Comparison of ENCODE assay signal across 1 cellular context in the genomic region with DNA sequence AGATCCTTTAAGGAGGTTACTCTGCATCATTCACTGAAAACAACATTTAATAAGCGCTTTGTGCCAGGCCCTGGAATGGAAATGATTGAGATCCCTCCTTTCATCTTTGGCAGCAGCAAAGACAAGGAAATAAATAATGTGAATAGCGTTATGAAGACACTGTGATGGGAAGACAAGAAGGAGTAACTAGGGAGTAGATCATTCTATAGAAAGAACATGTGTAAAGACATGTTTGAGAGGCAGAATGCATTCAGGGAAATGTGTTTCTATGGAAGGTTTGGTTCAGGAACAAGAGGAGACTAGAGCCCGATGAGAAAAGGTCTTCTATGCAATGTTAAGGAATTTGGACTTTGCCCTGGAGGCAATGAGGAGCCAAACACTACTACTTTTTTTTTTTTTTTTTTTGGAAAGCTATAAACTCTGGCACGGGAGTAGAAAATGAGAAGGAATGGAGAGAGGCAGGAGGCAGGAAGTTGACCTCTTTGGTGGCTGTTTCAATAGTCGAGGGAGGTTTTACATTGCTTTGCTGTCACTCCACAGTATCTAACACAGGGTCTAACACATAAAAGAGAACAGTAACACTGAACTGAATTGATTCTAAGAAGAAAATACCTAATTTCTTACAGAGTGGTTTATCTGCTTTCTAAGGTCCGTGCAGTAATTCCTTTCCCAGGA.
A peak's percentile ranks its signal among the peaks of the same experiment; 100 is the strongest.
TF ChIP-seq lines count a peak whose summit lies in the region.

No MANE protein-coding gene starts in this region.

TF ChIP-seq in HepG2, 621 proteins besides CTCF, POLR2A, EP300 and RAD21 (continued from another document and continues in another):
- TF ChIP-seq, protein P1, sequence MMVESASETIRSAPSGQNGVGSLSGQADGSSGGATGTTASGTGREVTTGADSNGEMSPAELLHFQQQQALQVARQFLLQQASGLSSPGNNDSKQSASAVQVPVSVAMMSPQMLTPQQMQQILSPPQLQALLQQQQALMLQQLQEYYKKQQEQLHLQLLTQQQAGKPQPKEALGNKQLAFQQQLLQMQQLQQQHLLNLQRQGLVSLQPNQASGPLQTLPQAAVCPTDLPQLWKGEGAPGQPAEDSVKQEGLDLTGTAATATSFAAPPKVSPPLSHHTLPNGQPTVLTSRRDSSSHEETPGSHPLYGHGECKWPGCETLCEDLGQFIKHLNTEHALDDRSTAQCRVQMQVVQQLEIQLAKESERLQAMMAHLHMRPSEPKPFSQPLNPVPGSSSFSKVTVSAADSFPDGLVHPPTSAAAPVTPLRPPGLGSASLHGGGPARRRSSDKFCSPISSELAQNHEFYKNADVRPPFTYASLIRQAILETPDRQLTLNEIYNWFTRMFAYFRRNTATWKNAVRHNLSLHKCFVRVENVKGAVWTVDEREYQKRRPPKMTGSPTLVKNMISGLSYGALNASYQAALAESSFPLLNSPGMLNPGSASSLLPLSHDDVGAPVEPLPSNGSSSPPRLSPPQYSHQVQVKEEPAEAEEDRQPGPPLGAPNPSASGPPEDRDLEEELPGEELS (CRISPR knock-in tag; IDR thresholded peaks at IDR 0.05) = peak; percentile 63
- peak; percentile 37; the same call in 1 of the 2 replicates for TF ChIP-seq ZSCAN31 (CRISPR knock-in tag; IDR thresholded peaks at IDR 0.05; ENCODE audit: low read depth)
- TF ChIP-seq, protein P2, sequence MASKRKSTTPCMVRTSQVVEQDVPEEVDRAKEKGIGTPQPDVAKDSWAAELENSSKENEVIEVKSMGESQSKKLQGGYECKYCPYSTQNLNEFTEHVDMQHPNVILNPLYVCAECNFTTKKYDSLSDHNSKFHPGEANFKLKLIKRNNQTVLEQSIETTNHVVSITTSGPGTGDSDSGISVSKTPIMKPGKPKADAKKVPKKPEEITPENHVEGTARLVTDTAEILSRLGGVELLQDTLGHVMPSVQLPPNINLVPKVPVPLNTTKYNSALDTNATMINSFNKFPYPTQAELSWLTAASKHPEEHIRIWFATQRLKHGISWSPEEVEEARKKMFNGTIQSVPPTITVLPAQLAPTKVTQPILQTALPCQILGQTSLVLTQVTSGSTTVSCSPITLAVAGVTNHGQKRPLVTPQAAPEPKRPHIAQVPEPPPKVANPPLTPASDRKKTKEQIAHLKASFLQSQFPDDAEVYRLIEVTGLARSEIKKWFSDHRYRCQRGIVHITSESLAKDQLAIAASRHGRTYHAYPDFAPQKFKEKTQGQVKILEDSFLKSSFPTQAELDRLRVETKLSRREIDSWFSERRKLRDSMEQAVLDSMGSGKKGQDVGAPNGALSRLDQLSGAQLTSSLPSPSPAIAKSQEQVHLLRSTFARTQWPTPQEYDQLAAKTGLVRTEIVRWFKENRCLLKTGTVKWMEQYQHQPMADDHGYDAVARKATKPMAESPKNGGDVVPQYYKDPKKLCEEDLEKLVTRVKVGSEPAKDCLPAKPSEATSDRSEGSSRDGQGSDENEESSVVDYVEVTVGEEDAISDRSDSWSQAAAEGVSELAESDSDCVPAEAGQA (IDR thresholded peaks at IDR 0.05; ENCODE audit: low read depth) = no peak
- TF ChIP-seq, protein P2 (CRISPR knock-in tag; IDR thresholded peaks at IDR 0.05; ENCODE audit: borderline replicate concordance) = no peak
- TF ChIP-seq, protein P3, sequence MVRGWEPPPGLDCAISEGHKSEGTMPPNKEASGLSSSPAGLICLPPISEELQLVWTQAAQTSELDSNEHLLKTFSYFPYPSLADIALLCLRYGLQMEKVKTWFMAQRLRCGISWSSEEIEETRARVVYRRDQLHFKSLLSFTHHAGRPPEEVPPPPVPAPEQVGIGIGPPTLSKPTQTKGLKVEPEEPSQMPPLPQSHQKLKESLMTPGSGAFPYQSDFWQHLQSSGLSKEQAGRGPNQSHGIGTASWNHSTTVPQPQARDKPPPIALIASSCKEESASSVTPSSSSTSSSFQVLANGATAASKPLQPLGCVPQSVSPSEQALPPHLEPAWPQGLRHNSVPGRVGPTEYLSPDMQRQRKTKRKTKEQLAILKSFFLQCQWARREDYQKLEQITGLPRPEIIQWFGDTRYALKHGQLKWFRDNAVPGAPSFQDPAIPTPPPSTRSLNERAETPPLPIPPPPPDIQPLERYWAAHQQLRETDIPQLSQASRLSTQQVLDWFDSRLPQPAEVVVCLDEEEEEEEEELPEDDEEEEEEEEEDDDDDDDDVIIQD (CRISPR knock-in tag; IDR thresholded peaks at IDR 0.05; ENCODE audit: low read depth) = peak; percentile 56; the same call in 1 of the 2 replicates
- TF ChIP-seq GPN1 (CRISPR knock-in tag; IDR thresholded peaks at IDR 0.05; ENCODE audit: borderline replicate concordance) = no peak
- TF ChIP-seq, protein P4, sequence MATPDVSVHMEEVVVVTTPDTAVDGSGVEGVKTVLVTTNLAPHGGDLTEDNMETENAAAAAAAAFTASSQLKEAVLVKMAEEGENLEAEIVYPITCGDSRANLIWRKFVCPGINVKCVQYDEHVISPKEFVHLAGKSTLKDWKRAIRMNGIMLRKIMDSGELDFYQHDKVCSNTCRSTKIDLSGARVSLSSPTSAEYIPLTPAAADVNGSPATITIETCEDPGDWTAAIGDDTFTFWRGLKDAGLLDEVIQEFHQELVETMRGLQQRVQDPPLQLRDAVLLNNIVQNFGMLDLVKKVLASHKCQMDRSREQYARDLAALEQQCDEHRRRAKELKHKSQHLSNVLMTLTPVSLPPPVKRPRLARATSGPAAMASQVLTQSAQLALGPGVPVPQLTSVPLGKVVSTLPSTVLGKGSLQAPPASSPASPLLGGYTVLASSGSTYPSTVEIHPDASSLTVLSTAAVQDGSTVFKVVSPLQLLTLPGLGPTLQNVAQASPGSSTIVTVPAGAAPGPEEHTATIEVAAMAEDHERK (CRISPR knock-in tag; IDR thresholded peaks at IDR 0.05; ENCODE audit: low read depth) = 0 out of 2 replicates have a peak, but pooled peaks have one; percentile 15
- 0 out of 2 replicates have a peak, but pooled peaks have one; percentile 14 for TF ChIP-seq ZKSCAN8 (CRISPR knock-in tag; IDR thresholded peaks at IDR 0.05; ENCODE audit: borderline replicate concordance)
- TF ChIP-seq ZNF652 (CRISPR knock-in tag; IDR thresholded peaks at IDR 0.05; ENCODE audit: borderline replicate concordance, low read depth) = 0 out of 2 replicates have a peak, but pooled peaks have one; percentile 20
- no peak for TF ChIP-seq KLF15 (CRISPR knock-in tag; IDR thresholded peaks at IDR 0.05; ENCODE audit: borderline replicate concordance)
- no peak for TF ChIP-seq SOX6 (IDR thresholded peaks at IDR 0.05)
- TF ChIP-seq SOX6 (CRISPR knock-in tag; IDR thresholded peaks at IDR 0.05) = peak; percentile 79; the same call in 1 of the 2 replicates
- TF ChIP-seq KLF16 (CRISPR knock-in tag; IDR thresholded peaks at IDR 0.05) = peak in 1 of 2 experiments; percentile 81; a peak in 2 of 4 replicates
- TF ChIP-seq ZNF546 (CRISPR knock-in tag; conservative IDR thresholded peaks at IDR 0.05) = no peak
- peak; percentile 67; the same call in 1 of the 2 replicates for TF ChIP-seq CREM (IDR thresholded peaks at IDR 0.05)
- TF ChIP-seq CREM (CRISPR knock-in tag; IDR thresholded peaks at IDR 0.05) = no peak
- peak; percentile 64; the same call in 1 of the 2 replicates for TF ChIP-seq BRF2 (CRISPR knock-in tag; IDR thresholded peaks at IDR 0.05)
- TF ChIP-seq SIX1 (CRISPR knock-in tag; IDR thresholded peaks at IDR 0.05; ENCODE audit: borderline replicate concordance) = peak; percentile 59; the same call in 1 of the 2 replicates
- TF ChIP-seq, protein P5, sequence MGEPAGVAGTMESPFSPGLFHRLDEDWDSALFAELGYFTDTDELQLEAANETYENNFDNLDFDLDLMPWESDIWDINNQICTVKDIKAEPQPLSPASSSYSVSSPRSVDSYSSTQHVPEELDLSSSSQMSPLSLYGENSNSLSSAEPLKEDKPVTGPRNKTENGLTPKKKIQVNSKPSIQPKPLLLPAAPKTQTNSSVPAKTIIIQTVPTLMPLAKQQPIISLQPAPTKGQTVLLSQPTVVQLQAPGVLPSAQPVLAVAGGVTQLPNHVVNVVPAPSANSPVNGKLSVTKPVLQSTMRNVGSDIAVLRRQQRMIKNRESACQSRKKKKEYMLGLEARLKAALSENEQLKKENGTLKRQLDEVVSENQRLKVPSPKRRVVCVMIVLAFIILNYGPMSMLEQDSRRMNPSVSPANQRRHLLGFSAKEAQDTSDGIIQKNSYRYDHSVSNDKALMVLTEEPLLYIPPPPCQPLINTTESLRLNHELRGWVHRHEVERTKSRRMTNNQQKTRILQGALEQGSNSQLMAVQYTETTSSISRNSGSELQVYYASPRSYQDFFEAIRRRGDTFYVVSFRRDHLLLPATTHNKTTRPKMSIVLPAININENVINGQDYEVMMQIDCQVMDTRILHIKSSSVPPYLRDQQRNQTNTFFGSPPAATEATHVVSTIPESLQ (CRISPR knock-in tag; conservative IDR thresholded peaks at IDR 0.05) = 0 out of 2 replicates have a peak, but pooled peaks have one; percentile 64
- TF ChIP-seq TOPORS (CRISPR knock-in tag; IDR thresholded peaks at IDR 0.05) = peak; percentile 60
- peak; percentile 33; the same call in 1 of the 2 replicates for TF ChIP-seq BRCA1 (CRISPR knock-in tag; IDR thresholded peaks at IDR 0.05)
- TF ChIP-seq FOXJ3 (CRISPR knock-in tag; IDR thresholded peaks at IDR 0.05; ENCODE audit: borderline replicate concordance) = peak; percentile 48; the same call in 1 of the 2 replicates
- TF ChIP-seq ARID2 (CRISPR knock-in tag; IDR thresholded peaks at IDR 0.05; ENCODE audit: borderline replicate concordance) = peak; percentile 87
- peak; percentile 70 for TF ChIP-seq CEBPG (CRISPR knock-in tag; IDR thresholded peaks at IDR 0.05)
- TF ChIP-seq RXRB (CRISPR knock-in tag; IDR thresholded peaks at IDR 0.05; ENCODE audit: borderline replicate concordance) = peak; percentile 52; the same call in 1 of the 2 replicates
- TF ChIP-seq ZBTB21 (CRISPR knock-in tag; IDR thresholded peaks at IDR 0.05) = 0 out of 2 replicates have a peak, but pooled peaks have one; percentile 19
- peak; percentile 78; the same call in 1 of the 2 replicates for TF ChIP-seq ZNF816 (CRISPR knock-in tag; IDR thresholded peaks at IDR 0.05; ENCODE audit: borderline replicate concordance)
- TF ChIP-seq TBX3 (IDR thresholded peaks at IDR 0.05; ENCODE audit: borderline replicate concordance) = peak; percentile 30; the same call in 1 of the 2 replicates
- TF ChIP-seq MAZ (IDR thresholded peaks at IDR 0.05; ENCODE audit: borderline replicate concordance, low read depth, low read length) = no peak
- peak; percentile 29; the same call in 1 of the 2 replicates for TF ChIP-seq MAZ (CRISPR knock-in tag; IDR thresholded peaks at IDR 0.05; ENCODE audit: low read depth)
- TF ChIP-seq MED1 (CRISPR knock-in tag; IDR thresholded peaks at IDR 0.05) = peak; percentile 67
- peak; percentile 74; the same call in 1 of the 2 replicates for TF ChIP-seq ZNF331 (CRISPR knock-in tag; IDR thresholded peaks at IDR 0.05)
- 0 out of 2 replicates have a peak, but pooled peaks have one; percentile 38 for TF ChIP-seq ZNF510 (CRISPR knock-in tag; IDR thresholded peaks at IDR 0.05; ENCODE audit: low read depth)
- TF ChIP-seq, protein P6, sequence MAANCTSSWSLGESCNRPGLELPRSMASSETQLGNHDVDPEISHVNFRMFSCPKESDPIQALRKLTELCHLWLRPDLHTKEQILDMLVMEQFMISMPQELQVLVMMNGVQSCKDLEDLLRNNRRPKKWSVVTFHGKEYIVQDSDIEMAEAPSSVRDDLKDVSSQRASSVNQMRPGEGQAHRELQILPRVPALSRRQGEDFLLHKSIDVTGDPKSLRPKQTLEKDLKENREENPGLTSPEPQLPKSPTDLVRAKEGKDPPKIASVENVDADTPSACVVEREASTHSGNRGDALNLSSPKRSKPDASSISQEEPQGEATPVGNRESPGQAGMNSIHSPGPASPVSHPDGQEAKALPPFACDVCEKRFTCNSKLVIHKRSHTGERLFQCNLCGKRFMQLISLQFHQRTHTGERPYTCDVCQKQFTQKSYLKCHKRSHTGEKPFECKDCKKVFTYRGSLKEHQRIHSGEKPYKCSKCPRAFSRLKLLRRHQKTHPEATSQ (CRISPR knock-in tag; IDR thresholded peaks at IDR 0.05; ENCODE audit: borderline replicate concordance) = peak; percentile 59; the same call in 1 of the 2 replicates
- TF ChIP-seq ZBTB20 (CRISPR knock-in tag; IDR thresholded peaks at IDR 0.05; ENCODE audit: borderline replicate concordance, low read depth) = no peak
